In the genomic region with DNA sequence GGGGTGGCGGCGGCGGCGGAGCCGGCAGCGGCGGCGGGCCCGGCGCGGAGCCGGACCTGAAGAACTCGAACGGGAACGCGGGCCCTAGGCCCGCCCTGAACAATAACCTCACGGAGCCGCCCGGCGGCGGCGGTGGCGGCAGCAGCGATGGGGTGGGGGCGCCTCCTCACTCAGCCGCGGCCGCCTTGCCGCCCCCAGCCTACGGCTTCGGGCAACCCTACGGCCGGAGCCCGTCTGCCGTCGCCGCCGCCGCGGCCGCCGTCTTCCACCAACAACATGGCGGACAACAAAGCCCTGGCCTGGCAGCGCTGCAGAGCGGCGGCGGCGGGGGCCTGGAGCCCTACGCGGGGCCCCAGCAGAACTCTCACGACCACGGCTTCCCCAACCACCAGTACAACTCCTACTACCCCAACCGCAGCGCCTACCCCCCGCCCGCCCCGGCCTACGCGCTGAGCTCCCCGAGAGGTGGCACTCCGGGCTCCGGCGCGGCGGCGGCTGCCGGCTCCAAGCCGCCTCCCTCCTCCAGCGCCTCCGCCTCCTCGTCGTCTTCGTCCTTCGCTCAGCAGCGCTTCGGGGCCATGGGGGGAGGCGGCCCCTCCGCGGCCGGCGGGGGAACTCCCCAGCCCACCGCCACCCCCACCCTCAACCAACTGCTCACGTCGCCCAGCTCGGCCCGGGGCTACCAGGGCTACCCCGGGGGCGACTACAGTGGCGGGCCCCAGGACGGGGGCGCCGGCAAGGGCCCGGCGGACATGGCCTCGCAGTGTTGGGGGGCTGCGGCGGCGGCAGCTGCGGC, we compare ENCODE assay signal across 1 cellular context.
TF ChIP-seq lines count a peak whose summit lies in the region.

No MANE protein-coding gene starts in this region.

TF ChIP-seq in HepG2, 621 proteins besides CTCF, POLR2A, EP300 and RAD21 (continued from another document and continues in another):
- TF ChIP-seq, protein P1, sequence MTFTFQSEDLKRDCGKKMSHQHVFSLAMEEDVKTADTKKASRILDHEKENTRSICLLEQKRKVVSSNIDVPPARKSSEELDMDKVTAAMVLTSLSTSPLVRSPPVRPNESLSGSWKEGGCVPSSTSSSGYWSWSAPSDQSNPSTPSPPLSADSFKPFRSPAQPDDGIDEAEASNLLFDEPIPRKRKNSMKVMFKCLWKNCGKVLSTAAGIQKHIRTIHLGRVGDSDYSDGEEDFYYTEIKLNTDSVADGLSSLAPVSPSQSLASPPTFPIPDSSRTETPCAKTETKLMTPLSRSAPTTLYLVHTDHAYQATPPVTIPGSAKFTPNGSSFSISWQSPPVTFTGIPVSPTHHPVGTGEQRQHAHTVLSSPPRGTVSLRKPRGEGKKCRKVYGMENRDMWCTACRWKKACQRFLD (CRISPR knock-in tag; IDR thresholded peaks at IDR 0.05; ENCODE audit: borderline replicate concordance): no peak
- TF ChIP-seq RFX5 (IDR thresholded peaks at IDR 0.05; ENCODE audit: low read depth, low read length): no peak
- TF ChIP-seq, protein P2, sequence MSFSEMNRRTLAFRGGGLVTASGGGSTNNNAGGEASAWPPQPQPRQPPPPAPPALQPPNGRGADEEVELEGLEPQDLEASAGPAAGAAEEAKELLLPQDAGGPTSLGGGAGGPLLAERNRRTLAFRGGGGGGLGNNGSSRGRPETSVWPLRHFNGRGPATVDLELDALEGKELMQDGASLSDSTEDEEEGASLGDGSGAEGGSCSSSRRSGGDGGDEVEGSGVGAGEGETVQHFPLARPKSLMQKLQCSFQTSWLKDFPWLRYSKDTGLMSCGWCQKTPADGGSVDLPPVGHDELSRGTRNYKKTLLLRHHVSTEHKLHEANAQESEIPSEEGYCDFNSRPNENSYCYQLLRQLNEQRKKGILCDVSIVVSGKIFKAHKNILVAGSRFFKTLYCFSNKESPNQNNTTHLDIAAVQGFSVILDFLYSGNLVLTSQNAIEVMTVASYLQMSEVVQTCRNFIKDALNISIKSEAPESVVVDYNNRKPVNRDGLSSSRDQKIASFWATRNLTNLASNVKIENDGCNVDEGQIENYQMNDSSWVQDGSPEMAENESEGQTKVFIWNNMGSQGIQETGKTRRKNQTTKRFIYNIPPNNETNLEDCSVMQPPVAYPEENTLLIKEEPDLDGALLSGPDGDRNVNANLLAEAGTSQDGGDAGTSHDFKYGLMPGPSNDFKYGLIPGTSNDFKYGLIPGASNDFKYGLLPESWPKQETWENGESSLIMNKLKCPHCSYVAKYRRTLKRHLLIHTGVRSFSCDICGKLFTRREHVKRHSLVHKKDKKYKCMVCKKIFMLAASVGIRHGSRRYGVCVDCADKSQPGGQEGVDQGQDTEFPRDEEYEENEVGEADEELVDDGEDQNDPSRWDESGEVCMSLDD (CRISPR knock-in tag; IDR thresholded peaks at IDR 0.05; ENCODE audit: borderline replicate concordance): no peak
- no peak for TF ChIP-seq KAT2B (IDR thresholded peaks at IDR 0.05; ENCODE audit: borderline replicate concordance, low read depth, low read length)
- no peak for TF ChIP-seq ZNF703 (CRISPR knock-in tag; IDR thresholded peaks at IDR 0.05; ENCODE audit: borderline replicate concordance)
- TF ChIP-seq, protein P3, sequence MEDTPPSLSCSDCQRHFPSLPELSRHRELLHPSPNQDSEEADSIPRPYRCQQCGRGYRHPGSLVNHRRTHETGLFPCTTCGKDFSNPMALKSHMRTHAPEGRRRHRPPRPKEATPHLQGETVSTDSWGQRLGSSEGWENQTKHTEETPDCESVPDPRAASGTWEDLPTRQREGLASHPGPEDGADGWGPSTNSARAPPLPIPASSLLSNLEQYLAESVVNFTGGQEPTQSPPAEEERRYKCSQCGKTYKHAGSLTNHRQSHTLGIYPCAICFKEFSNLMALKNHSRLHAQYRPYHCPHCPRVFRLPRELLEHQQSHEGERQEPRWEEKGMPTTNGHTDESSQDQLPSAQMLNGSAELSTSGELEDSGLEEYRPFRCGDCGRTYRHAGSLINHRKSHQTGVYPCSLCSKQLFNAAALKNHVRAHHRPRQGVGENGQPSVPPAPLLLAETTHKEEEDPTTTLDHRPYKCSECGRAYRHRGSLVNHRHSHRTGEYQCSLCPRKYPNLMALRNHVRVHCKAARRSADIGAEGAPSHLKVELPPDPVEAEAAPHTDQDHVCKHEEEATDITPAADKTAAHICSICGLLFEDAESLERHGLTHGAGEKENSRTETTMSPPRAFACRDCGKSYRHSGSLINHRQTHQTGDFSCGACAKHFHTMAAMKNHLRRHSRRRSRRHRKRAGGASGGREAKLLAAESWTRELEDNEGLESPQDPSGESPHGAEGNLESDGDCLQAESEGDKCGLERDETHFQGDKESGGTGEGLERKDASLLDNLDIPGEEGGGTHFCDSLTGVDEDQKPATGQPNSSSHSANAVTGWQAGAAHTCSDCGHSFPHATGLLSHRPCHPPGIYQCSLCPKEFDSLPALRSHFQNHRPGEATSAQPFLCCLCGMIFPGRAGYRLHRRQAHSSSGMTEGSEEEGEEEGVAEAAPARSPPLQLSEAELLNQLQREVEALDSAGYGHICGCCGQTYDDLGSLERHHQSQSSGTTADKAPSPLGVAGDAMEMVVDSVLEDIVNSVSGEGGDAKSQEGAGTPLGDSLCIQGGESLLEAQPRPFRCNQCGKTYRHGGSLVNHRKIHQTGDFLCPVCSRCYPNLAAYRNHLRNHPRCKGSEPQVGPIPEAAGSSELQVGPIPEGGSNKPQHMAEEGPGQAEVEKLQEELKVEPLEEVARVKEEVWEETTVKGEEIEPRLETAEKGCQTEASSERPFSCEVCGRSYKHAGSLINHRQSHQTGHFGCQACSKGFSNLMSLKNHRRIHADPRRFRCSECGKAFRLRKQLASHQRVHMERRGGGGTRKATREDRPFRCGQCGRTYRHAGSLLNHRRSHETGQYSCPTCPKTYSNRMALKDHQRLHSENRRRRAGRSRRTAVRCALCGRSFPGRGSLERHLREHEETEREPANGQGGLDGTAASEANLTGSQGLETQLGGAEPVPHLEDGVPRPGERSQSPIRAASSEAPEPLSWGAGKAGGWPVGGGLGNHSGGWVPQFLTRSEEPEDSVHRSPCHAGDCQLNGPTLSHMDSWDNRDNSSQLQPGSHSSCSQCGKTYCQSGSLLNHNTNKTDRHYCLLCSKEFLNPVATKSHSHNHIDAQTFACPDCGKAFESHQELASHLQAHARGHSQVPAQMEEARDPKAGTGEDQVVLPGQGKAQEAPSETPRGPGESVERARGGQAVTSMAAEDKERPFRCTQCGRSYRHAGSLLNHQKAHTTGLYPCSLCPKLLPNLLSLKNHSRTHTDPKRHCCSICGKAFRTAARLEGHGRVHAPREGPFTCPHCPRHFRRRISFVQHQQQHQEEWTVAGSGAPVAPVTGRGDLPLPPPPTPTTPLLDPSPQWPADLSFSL (CRISPR knock-in tag; IDR thresholded peaks at IDR 0.05): no peak
- no peak for TF ChIP-seq TAF15 (IDR thresholded peaks at IDR 0.05; ENCODE audit: low read depth, low read length, poor library complexity, severe bottlenecking)
- TF ChIP-seq RFX3 (CRISPR knock-in tag; IDR thresholded peaks at IDR 0.05): no peak
- TF ChIP-seq, protein P4, sequence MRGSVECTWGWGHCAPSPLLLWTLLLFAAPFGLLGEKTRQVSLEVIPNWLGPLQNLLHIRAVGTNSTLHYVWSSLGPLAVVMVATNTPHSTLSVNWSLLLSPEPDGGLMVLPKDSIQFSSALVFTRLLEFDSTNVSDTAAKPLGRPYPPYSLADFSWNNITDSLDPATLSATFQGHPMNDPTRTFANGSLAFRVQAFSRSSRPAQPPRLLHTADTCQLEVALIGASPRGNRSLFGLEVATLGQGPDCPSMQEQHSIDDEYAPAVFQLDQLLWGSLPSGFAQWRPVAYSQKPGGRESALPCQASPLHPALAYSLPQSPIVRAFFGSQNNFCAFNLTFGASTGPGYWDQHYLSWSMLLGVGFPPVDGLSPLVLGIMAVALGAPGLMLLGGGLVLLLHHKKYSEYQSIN (CRISPR knock-in tag; IDR thresholded peaks at IDR 0.05; ENCODE audit: borderline replicate concordance): no peak
- TF ChIP-seq, protein P5, sequence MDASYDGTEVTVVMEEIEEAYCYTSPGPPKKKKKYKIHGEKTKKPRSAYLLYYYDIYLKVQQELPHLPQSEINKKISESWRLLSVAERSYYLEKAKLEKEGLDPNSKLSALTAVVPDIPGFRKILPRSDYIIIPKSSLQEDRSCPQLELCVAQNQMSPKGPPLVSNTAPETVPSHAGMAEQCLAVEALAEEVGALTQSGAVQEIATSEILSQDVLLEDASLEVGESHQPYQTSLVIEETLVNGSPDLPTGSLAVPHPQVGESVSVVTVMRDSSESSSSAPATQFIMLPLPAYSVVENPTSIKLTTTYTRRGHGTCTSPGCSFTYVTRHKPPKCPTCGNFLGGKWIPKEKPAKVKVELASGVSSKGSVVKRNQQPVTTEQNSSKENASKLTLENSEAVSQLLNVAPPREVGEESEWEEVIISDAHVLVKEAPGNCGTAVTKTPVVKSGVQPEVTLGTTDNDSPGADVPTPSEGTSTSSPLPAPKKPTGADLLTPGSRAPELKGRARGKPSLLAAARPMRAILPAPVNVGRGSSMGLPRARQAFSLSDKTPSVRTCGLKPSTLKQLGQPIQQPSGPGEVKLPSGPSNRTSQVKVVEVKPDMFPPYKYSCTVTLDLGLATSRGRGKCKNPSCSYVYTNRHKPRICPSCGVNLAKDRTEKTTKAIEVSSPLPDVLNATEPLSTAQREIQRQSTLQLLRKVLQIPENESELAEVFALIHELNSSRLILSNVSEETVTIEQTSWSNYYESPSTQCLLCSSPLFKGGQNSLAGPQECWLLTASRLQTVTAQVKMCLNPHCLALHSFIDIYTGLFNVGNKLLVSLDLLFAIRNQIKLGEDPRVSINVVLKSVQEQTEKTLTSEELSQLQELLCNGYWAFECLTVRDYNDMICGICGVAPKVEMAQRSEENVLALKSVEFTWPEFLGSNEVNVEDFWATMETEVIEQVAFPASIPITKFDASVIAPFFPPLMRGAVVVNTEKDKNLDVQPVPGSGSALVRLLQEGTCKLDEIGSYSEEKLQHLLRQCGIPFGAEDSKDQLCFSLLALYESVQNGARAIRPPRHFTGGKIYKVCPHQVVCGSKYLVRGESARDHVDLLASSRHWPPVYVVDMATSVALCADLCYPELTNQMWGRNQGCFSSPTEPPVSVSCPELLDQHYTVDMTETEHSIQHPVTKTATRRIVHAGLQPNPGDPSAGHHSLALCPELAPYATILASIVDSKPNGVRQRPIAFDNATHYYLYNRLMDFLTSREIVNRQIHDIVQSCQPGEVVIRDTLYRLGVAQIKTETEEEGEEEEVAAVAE (CRISPR knock-in tag; IDR thresholded peaks at IDR 0.05; ENCODE audit: borderline replicate concordance): no peak
- no peak for TF ChIP-seq JDP2 (CRISPR knock-in tag; IDR thresholded peaks at IDR 0.05; ENCODE audit: borderline replicate concordance)
- TF ChIP-seq FOXK1 (CRISPR knock-in tag; IDR thresholded peaks at IDR 0.05; ENCODE audit: borderline replicate concordance, low read depth): no peak
- TF ChIP-seq, protein P6, sequence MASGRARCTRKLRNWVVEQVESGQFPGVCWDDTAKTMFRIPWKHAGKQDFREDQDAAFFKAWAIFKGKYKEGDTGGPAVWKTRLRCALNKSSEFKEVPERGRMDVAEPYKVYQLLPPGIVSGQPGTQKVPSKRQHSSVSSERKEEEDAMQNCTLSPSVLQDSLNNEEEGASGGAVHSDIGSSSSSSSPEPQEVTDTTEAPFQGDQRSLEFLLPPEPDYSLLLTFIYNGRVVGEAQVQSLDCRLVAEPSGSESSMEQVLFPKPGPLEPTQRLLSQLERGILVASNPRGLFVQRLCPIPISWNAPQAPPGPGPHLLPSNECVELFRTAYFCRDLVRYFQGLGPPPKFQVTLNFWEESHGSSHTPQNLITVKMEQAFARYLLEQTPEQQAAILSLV (CRISPR knock-in tag; IDR thresholded peaks at IDR 0.05; ENCODE audit: borderline replicate concordance): no peak
- no peak for TF ChIP-seq ZNF354B (CRISPR knock-in tag; IDR thresholded peaks at IDR 0.05)
- TF ChIP-seq HES4 (CRISPR knock-in tag; IDR thresholded peaks at IDR 0.05; ENCODE audit: borderline replicate concordance): peak; percentile 28; the same call in 1 of the 2 replicates
- TF ChIP-seq ZC3H13 (CRISPR knock-in tag; IDR thresholded peaks at IDR 0.05): peak; percentile 85
- no peak for TF ChIP-seq MBNL3 (CRISPR knock-in tag; conservative IDR thresholded peaks at IDR 0.05)
- no peak for TF ChIP-seq SIX1 (CRISPR knock-in tag; IDR thresholded peaks at IDR 0.05; ENCODE audit: borderline replicate concordance)
- TF ChIP-seq ZNF768 (CRISPR knock-in tag; IDR thresholded peaks at IDR 0.05): peak; percentile 12; the same call in 1 of the 2 replicates
- peak; percentile 68 for TF ChIP-seq RBFOX2 (IDR thresholded peaks at IDR 0.05; ENCODE audit: low read depth, low read length)
- TF ChIP-seq MED8 (CRISPR knock-in tag; IDR thresholded peaks at IDR 0.05; ENCODE audit: insufficient replicate concordance): no peak
- TF ChIP-seq ZNF558 (CRISPR knock-in tag; IDR thresholded peaks at IDR 0.05; ENCODE audit: borderline replicate concordance): peak; percentile 30; the same call in 1 of the 2 replicates
- TF ChIP-seq NFE2 (CRISPR knock-in tag; IDR thresholded peaks at IDR 0.05): no peak
- no peak for TF ChIP-seq KDM3A (CRISPR knock-in tag; IDR thresholded peaks at IDR 0.05; ENCODE audit: low read depth)
- TF ChIP-seq AKAP8 (CRISPR knock-in tag; IDR thresholded peaks at IDR 0.05): peak; percentile 75; the same call in 1 of the 2 replicates
- no peak for TF ChIP-seq ZNF549 (CRISPR knock-in tag; IDR thresholded peaks at IDR 0.05)
- no peak for TF ChIP-seq STAG1 (CRISPR knock-in tag; IDR thresholded peaks at IDR 0.05)
- TF ChIP-seq ZFX (CRISPR knock-in tag; IDR thresholded peaks at IDR 0.05; ENCODE audit: low read depth): peak; percentile 36; the same call in 1 of the 2 replicates
- no peak for TF ChIP-seq IRX3 (CRISPR knock-in tag; IDR thresholded peaks at IDR 0.05; ENCODE audit: borderline replicate concordance, low read depth)
- TF ChIP-seq ZZZ3 (CRISPR knock-in tag; IDR thresholded peaks at IDR 0.05; ENCODE audit: borderline replicate concordance): no peak
- no peak for TF ChIP-seq ZNF598 (CRISPR knock-in tag; IDR thresholded peaks at IDR 0.05; ENCODE audit: borderline replicate concordance)
